ENCODE assay signal across 8 cellular contexts in genomic region chr7:105011771-105012502, GRCh38. TPM values are rescaled to one million over a fixed set of nuclear protein-coding genes. Genes with fewer than 3 reads are reported as not detected.
DNase-seq lines count a peak whose midpoint lies in the region; FAIRE-seq and TF ChIP-seq lines count a peak whose summit lies in the region.

No MANE protein-coding gene starts in this region.

- H3K4me3 ChIP-seq in OCI-LY3 (ENCODE audit: low read length): peak overlapping the region; percentile 95
- H3K4me3 ChIP-seq in adrenal gland: peak overlapping the region; percentile 63 to 100 (median 80)

- TF ChIP-seq CTCF in OCI-LY3 (IDR thresholded peaks at IDR 0.05; ENCODE audit: low read depth, low read length): no peak
- no peak for TF ChIP-seq CTCF in adrenal gland (IDR thresholded peaks at IDR 0.05)

- no peak overlapping the region for H2AFZ ChIP-seq in OCI-LY3 (ENCODE audit: low read depth, low read length)

- H3K9me3 ChIP-seq in OCI-LY3 (ENCODE audit: insufficient read depth, low read length): no peaks in the 10 kb centered on the region
- H3K9me3 ChIP-seq in adrenal gland (replicated peaks in 1 of 3): no peaks in the 10 kb centered on the region

- peaks cover 37% of the 10 kb centered on the region for H3K79me2 ChIP-seq in OCI-LY3 (ENCODE audit: low read length)

- WGBS in adrenal gland, 4 donors: 0 to 1% (median 1%) methylated on average over 23 of the region's 23 CpGs

- peaks cover 53% of the 10 kb centered on the region for H4K20me1 ChIP-seq in OCI-LY3 (ENCODE audit: insufficient read depth, low read length)

- DNase-seq in CD1c-positive myeloid dendritic cell (ENCODE audit: extremely low spot score) (peak; percentile 36), adrenal gland (peak in 3 of 7 donors; percentile 36 to 45 (median 36)), H4 (ENCODE audit: low spot score) (no peak), RCC 7860 (ENCODE audit: low spot score) (no peak), NCI-H1417 treated with DMSO at 0.1 percent for 48 hours (lab: John Stamatoyannopoulos, UW) (no peak)
- DNase-seq in stimulated activated naive CD4-positive, alpha-beta T cell treated with Interleukin-2 at 50 U/mL for 16 hours (lab: John Stamatoyannopoulos, UW): peak; percentile 12

- H3K27ac ChIP-seq in OCI-LY3 (ENCODE audit: low read length) (peak overlapping the region; percentile 96), adrenal gland (peak overlapping the region; percentile 90 to 100 (median 100)), layer of hippocampus (ENCODE audit: low read depth, low read length) (peak overlapping the region; percentile 100)

- no peak for TF ChIP-seq POLR2A in adrenal gland (IDR thresholded peaks at IDR 0.05)

- FAIRE-seq in RCC 7860 (lab: Jason Lieb, UNC): no peak

- H3K27me3 ChIP-seq in OCI-LY3 (ENCODE audit: low read depth, low read length) (no peaks in the 10 kb centered on the region), adrenal gland (no peaks in the 10 kb centered on the region), layer of hippocampus (ENCODE audit: control insufficient read depth, insufficient read depth, low read length) (no peaks in the 10 kb centered on the region)

- H3K36me3 ChIP-seq in OCI-LY3 (replicated peaks; ENCODE audit: low read depth, low read length) (peaks cover 32% of the 10 kb centered on the region), adrenal gland (replicated peaks in 1 of 2) (no peaks in the 10 kb centered on the region)

- intact Hi-C loops in adrenal gland (cut with DNase I): no loop called here

- peak overlapping the region; percentile 85 for H3K4me2 ChIP-seq in OCI-LY3 (ENCODE audit: low read length)

- H3K4me1 ChIP-seq in OCI-LY3 (ENCODE audit: low read length) (peaks cover 22% of the 10 kb centered on the region), adrenal gland (replicated peaks in 1 of 2) (peaks cover 29 to 51% of the 10 kb centered on the region in 2 donors)

- peak overlapping the region; percentile 99 for H3K9ac ChIP-seq in OCI-LY3 (ENCODE audit: low read length)

RNA-seq across cellular contexts. Expression of gene KMT2E, which starts 2.1 kb away (rescaled TPM):
- total RNA-seq in adrenal gland: 10 to 100 TPM; 35.6 to 98.0 (median 68.0) TPM
- polyA plus RNA-seq in adrenal gland: 10 to 100 TPM; 14.4 to 38.5 (median 26.9) TPM
- total RNA-seq in H4 (2014; rRNA removed; shearing (Covaris generic)): 19.4 and 38.2 TPM in 2 replicates

Comparison
In these comparisons a context has a peak if more than half of its experiments do, and no peak if none do; other contexts are left out.
1. DNase-seq: peak in CD1c-positive myeloid dendritic cell (single experiment) and stimulated activated naive CD4-positive, alpha-beta T cell treated with Interleukin-2 at 50 U/mL for 16 hours (single experiment); none in H4 (single experiment), RCC 7860 (single experiment) and NCI-H1417 treated with DMSO at 0.1 percent for 48 hours (single experiment).
2. Peak in every context shown above with its lines, with median percentiles within 50 percentile points of each other: H3K27ac ChIP-seq.